11 cellular contexts compared by ENCODE assay signal in genomic region chr12:25583545-25583944, GRCh38. TPM values are rescaled to one million over a fixed set of nuclear protein-coding genes. Genes with fewer than 3 reads are reported as not detected.
A peak's percentile ranks its signal among the peaks of the same experiment; 100 is the strongest.
DNase-seq lines count a peak whose midpoint lies in the region; ATAC-seq and TF ChIP-seq lines count a peak whose summit lies in the region.
"Had no signal": no experiment of that assay in that cellular context is flagged by ENCODE, and none has a peak within 500 bp of the region (broad histone marks: within the 10 kb centered on the region; RNA-seq: fewer than 3 reads in every experiment).

No MANE protein-coding gene starts in this region.

- no peaks in the 10 kb centered on the region for H3K36me3 Mint-ChIP-seq in osteocyte (ENCODE audit: unreplicated experiment)
- no peaks in the 10 kb centered on the region for H3K36me3 Mint-ChIP-seq in glutamatergic neuron (ENCODE audit: unreplicated experiment)

- peak; percentile 82 for ATAC-seq in Right ventricle myocardium inferior

- H3K4me3 Mint-ChIP-seq in osteocyte (ENCODE audit: unreplicated experiment) (no peak overlapping the region), glutamatergic neuron (ENCODE audit: unreplicated experiment) (no peak overlapping the region)

- intact Hi-C loops in Right ventricle myocardium inferior (cut with DNase I) = no loop called here
- intact Hi-C loops in cardiac septum (cut with DNase I) = no loop called here

- DNase-seq in Right ventricle myocardium inferior (ENCODE audit: missing footprints) (no peak), cardiac septum (ENCODE audit: low spot score) (no peak), astrocyte of the hippocampus (ENCODE audit: low read depth, low spot score) (peak; percentile 59), iPS DF 19.7 (ENCODE audit: low read depth, low spot score) (peak; percentile 3), osteocyte (ENCODE audit: extremely low spot score, unreplicated experiment) (no peak), glutamatergic neuron (no peak), NCI-H2107 (lab: John Stamatoyannopoulos, UW) (no peak), NCI-H146 treated with DMSO at 0.1 percent for 48 hours (lab: John Stamatoyannopoulos, UW; ENCODE audit: unreplicated experiment) (no peak)
- DNase-seq: posterior cingulate gyrus had no signal

- no peaks in the 10 kb centered on the region for H3K27me3 Mint-ChIP-seq in osteocyte (ENCODE audit: unreplicated experiment)
- H3K27me3 Mint-ChIP-seq in glutamatergic neuron (ENCODE audit: unreplicated experiment) = peaks cover 2% of the 10 kb centered on the region

- H3K27ac Mint-ChIP-seq in osteocyte (ENCODE audit: unreplicated experiment) (no peak overlapping the region), glutamatergic neuron (ENCODE audit: unreplicated experiment) (no peak overlapping the region)

- TF ChIP-seq CTCF in osteocyte (IDR thresholded peaks at IDR 0.05) = no peak
- no peak for TF ChIP-seq CTCF in glutamatergic neuron (IDR thresholded peaks at IDR 0.05; ENCODE audit: partially characterized antibody, unreplicated experiment)

- H3K9me3 Mint-ChIP-seq in osteocyte (ENCODE audit: unreplicated experiment) (peaks cover 10% of the 10 kb centered on the region), glutamatergic neuron (ENCODE audit: unreplicated experiment) (no peaks in the 10 kb centered on the region)

- H3K4me1 Mint-ChIP-seq in osteocyte (ENCODE audit: unreplicated experiment) (peaks cover 17% of the 10 kb centered on the region), glutamatergic neuron (ENCODE audit: low read depth, unreplicated experiment) (no peaks in the 10 kb centered on the region)

RNA-seq across cellular contexts. Expression of gene LMNTD1, which starts 30.5 kb away (rescaled TPM):
- total RNA-seq in Right ventricle myocardium inferior (not detected), cardiac septum (0.51 TPM), osteocyte (not detected in 2 replicates), glutamatergic neuron (ENCODE audit: unreplicated experiment) (1.1 TPM)
- total RNA-seq: SJCRH30, vagina had no signal

Comparison
In these comparisons a context has a peak if more than half of its experiments do, and no peak if none do; other contexts are left out.
1. DNase-seq: peak in astrocyte of the hippocampus (single experiment) and iPS DF 19.7 (single experiment); none in Right ventricle myocardium inferior (single experiment), cardiac septum (single experiment), osteocyte (single experiment), glutamatergic neuron (single experiment), NCI-H2107 (single experiment) and NCI-H146 treated with DMSO at 0.1 percent for 48 hours (single experiment).